Comparison of ENCODE assay signal across 25 cellular contexts in genomic region chr9:109383947-109384346, GRCh38.
"Had no signal": no experiment of that assay in that cellular context is flagged by ENCODE, and none has a peak within 500 bp of the region (broad histone marks: within the 10 kb centered on the region; RNA-seq: fewer than 3 reads in every experiment).

No MANE protein-coding gene starts in this region.

- H3K9me3 ChIP-seq: left ventricle myocardium inferior, mucosa of descending colon, pancreas, prostate gland, suprapubic skin, thoracic aorta, upper lobe of right lung had no signal

- ATAC-seq: mucosa of descending colon; naive thymus-derived CD4-positive, alpha-beta T cell; natural killer cell treated with Interleukin-12 subunit alpha and Interleukin-12 subunit beta and Interleukin-15 and Interleukin-18, amount 100 ng/mL, for 72 hours; pancreas; right cardiac atrium; sciatic nerve; stimulated activated naive B cell treated with anti-CD40 and anti-IgM and Interleukin-4, amounts not matched to agents 10 μg/mL and 1 μg/mL and 100 μg/mL, for 72 hours; upper lobe of right lung had no signal

- DNase-seq: islet precursor cell; left ventricle myocardium inferior; mesendoderm; midbrain; mucosa of descending colon; naive thymus-derived CD4-positive, alpha-beta T cell; pancreas; posterior cingulate gyrus; retina; right cardiac atrium; stimulated activated CD4-positive, alpha-beta T cell treated with anti-CD3 and anti-CD28 coated beads, Interleukin-12 subunit alpha, Interleukin-12 subunit beta, amount 100 ng/mL, for 4 hours; stimulated activated CD4-positive, alpha-beta T cell treated with anti-CD3 and anti-CD28 coated beads, Interleukin-15, amount 100 ng/mL, for 24 hours; stimulated activated CD4-positive, alpha-beta T cell treated with anti-CD3 and anti-CD28 coated beads, Interleukin-2, amount 100 ng/mL, for 24 hours; stimulated activated CD4-positive, alpha-beta T cell treated with anti-CD3 and anti-CD28 coated beads, Interleukin-4, amount 100 ng/mL, for 1 hour; stimulated activated naive B cell treated with anti-CD40 and anti-IgM and Interleukin-4, amounts not matched to agents 10 μg/mL and 1 μg/mL and 100 μg/mL, for 72 hours; tibial artery; trophoblast cell; upper lobe of right lung had no signal

- H3K27me3 ChIP-seq: pancreas, suprapubic skin, tibial artery, upper lobe of right lung had no signal

- H3K27ac ChIP-seq: left ventricle myocardium inferior, pancreas, prostate gland, skin epidermis, suprapubic skin, thoracic aorta, tibial artery, upper lobe of right lung had no signal

- H3K4me3 ChIP-seq: left ventricle myocardium inferior, lung, mucosa of descending colon, pancreas, prostate gland, skin epidermis, suprapubic skin, thoracic aorta, tibial artery, upper lobe of right lung had no signal

- H3K4me1 ChIP-seq: left ventricle myocardium inferior, pancreas, prostate gland, suprapubic skin, tibial artery, upper lobe of right lung had no signal
